1 cellular context compared by ENCODE assay signal in the genomic region with DNA sequence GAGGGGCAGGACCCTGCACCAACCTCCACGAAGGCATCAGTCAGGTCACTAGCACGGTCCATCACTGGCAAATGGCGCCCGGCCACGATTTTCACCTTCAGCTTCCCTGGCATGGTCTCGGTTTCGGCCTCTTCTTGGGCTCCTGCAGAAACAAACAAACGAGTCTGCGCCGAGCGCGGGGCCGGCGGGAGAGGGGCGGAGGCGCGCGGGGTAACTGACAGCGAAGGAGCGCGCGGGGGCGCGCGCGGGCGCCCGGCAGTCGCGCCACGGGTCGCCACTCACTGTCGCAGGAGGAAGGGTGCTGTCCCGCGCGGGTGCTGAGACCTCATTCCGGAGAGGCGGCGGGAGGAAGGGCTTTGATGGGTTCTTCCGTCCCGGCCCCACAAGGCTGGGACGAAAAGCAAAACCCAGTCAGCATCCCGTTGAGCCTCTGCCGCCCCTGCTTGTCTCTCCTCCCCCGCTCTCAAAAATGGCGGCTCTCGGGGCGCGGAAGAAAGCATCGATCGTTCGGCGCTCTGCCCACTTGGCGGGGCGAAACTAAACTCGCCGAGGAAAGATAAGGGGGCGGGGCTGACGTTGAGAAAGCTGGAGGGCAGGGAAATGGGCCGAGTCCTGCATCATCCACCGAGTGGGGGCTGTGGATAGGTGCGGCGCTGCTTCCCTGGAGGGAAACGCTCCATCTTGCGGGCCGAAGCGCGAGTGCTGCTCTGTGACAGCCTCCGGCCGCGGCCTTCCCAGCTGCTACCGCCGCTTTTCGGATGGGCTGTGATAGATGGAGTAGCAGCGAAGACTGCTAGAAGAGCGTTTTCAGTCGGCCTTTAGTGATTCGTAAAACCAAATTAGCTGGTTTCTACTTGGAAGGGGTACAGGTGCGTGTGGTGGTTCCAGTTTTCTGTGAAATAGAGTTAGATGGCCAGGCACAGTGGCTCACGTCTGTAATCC.
TF ChIP-seq lines count a peak whose summit lies in the region.

A gene with protein sequence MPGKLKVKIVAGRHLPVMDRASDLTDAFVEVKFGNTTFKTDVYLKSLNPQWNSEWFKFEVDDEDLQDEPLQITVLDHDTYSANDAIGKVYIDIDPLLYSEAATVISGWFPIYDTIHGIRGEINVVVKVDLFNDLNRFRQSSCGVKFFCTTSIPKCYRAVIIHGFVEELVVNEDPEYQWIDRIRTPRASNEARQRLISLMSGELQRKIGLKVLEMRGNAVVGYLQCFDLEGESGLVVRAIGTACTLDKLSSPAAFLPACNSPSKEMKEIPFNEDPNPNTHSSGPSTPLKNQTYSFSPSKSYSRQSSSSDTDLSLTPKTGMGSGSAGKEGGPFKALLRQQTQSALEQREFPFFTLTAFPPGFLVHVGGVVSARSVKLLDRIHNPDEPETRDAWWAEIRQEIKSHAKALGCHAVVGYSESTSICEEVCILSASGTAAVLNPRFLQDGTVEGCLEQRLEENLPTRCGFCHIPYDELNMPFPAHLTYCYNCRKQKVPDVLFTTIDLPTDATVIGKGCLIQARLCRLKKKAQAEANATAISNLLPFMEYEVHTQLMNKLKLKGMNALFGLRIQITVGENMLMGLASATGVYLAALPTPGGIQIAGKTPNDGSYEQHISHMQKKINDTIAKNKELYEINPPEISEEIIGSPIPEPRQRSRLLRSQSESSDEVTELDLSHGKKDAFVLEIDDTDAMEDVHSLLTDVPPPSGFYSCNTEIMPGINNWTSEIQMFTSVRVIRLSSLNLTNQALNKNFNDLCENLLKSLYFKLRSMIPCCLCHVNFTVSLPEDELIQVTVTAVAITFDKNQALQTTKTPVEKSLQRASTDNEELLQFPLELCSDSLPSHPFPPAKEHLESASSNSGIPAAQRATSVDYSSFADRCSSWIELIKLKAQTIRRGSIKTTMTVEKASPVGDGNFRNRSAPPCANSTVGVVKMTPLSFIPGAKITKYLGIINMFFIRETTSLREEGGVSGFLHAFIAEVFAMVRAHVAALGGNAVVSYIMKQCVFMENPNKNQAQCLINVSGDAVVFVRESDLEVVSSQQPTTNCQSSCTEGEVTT (minus strand): TSS at position 505 of the 942 bp plus-strand sequence. CDS start 392 bp downstream, at position 113.

TF ChIP-seq in HepG2, 621 proteins besides CTCF, POLR2A, EP300 and RAD21 (continued from another document and continues in another):
- TF ChIP-seq, protein P1, sequence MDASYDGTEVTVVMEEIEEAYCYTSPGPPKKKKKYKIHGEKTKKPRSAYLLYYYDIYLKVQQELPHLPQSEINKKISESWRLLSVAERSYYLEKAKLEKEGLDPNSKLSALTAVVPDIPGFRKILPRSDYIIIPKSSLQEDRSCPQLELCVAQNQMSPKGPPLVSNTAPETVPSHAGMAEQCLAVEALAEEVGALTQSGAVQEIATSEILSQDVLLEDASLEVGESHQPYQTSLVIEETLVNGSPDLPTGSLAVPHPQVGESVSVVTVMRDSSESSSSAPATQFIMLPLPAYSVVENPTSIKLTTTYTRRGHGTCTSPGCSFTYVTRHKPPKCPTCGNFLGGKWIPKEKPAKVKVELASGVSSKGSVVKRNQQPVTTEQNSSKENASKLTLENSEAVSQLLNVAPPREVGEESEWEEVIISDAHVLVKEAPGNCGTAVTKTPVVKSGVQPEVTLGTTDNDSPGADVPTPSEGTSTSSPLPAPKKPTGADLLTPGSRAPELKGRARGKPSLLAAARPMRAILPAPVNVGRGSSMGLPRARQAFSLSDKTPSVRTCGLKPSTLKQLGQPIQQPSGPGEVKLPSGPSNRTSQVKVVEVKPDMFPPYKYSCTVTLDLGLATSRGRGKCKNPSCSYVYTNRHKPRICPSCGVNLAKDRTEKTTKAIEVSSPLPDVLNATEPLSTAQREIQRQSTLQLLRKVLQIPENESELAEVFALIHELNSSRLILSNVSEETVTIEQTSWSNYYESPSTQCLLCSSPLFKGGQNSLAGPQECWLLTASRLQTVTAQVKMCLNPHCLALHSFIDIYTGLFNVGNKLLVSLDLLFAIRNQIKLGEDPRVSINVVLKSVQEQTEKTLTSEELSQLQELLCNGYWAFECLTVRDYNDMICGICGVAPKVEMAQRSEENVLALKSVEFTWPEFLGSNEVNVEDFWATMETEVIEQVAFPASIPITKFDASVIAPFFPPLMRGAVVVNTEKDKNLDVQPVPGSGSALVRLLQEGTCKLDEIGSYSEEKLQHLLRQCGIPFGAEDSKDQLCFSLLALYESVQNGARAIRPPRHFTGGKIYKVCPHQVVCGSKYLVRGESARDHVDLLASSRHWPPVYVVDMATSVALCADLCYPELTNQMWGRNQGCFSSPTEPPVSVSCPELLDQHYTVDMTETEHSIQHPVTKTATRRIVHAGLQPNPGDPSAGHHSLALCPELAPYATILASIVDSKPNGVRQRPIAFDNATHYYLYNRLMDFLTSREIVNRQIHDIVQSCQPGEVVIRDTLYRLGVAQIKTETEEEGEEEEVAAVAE (CRISPR knock-in tag; IDR thresholded peaks at IDR 0.05; ENCODE audit: borderline replicate concordance), result no peak; the same call in 1 of the 2 replicates
- TF ChIP-seq, protein P2, sequence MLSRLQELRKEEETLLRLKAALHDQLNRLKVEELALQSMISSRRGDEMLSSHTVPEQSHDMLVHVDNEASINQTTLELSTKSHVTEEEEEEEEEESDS (CRISPR knock-in tag; IDR thresholded peaks at IDR 0.05; ENCODE audit: borderline replicate concordance), result no peak
- TF ChIP-seq TGIF2 (CRISPR knock-in tag; IDR thresholded peaks at IDR 0.05) (peak; percentile 80), LCORL (IDR thresholded peaks at IDR 0.05) (no peak), LCORL (CRISPR knock-in tag; IDR thresholded peaks at IDR 0.05) (peak; percentile 86), PHF8 (CRISPR knock-in tag; IDR thresholded peaks at IDR 0.05) (peak; percentile 81), FOXJ3 (CRISPR knock-in tag; IDR thresholded peaks at IDR 0.05; ENCODE audit: borderline replicate concordance) (peak; percentile 64; the same call in 1 of the 2 replicates), U2AF1 (optimal IDR thresholded peaks at IDR 0.05; ENCODE audit: low read depth, low read length) (peak; percentile 76), ZFP1 (CRISPR knock-in tag; IDR thresholded peaks at IDR 0.05) (0 out of 2 replicates have a peak, but pooled peaks have one; percentile 31), ZNF292 (CRISPR knock-in tag; IDR thresholded peaks at IDR 0.05; ENCODE audit: borderline replicate concordance, low read depth) (peak; percentile 87; the same call in 1 of the 2 replicates), ESRRA (CRISPR knock-in tag; IDR thresholded peaks at IDR 0.05; ENCODE audit: low read depth) (peak; percentile 69; the same call in 1 of the 2 replicates), ZNF264 (CRISPR knock-in tag; IDR thresholded peaks at IDR 0.05) (peak; percentile 71; the same call in 1 of the 2 replicates), CENPT (CRISPR knock-in tag; IDR thresholded peaks at IDR 0.05; ENCODE audit: low read depth) (no peak), ZNF567 (CRISPR knock-in tag; IDR thresholded peaks at IDR 0.05; ENCODE audit: borderline replicate concordance) (0 out of 2 replicates have a peak, but pooled peaks have one; percentile 87), ZZZ3 (CRISPR knock-in tag; IDR thresholded peaks at IDR 0.05; ENCODE audit: borderline replicate concordance) (0 out of 2 replicates have a peak, but pooled peaks have one; percentile 35), SMAD1 (CRISPR knock-in tag; IDR thresholded peaks at IDR 0.05; ENCODE audit: borderline replicate concordance, low read depth) (peak; percentile 75; the same call in 1 of the 2 replicates), ADNP (CRISPR knock-in tag; IDR thresholded peaks at IDR 0.05) (0 out of 2 replicates have a peak, but pooled peaks have one; percentile 8), BCL6 (CRISPR knock-in tag; IDR thresholded peaks at IDR 0.05) (peak; percentile 65), ZNF460 (CRISPR knock-in tag; IDR thresholded peaks at IDR 0.05; ENCODE audit: borderline replicate concordance) (peak; percentile 62; the same call in 1 of the 2 replicates), ZNF589 (CRISPR knock-in tag; conservative IDR thresholded peaks at IDR 0.05) (no peak; the same call in 1 of the 2 replicates), NCOA5 (CRISPR knock-in tag; IDR thresholded peaks at IDR 0.05) (no peak), AKAP8 (CRISPR knock-in tag; IDR thresholded peaks at IDR 0.05) (peak; percentile 33; the same call in 1 of the 2 replicates), KMT2A (CRISPR knock-in tag; IDR thresholded peaks at IDR 0.05) (peak; percentile 94), ZNF772 (CRISPR knock-in tag; IDR thresholded peaks at IDR 0.05) (peak; percentile 96), NFRKB (IDR thresholded peaks at IDR 0.05) (peak; percentile 80), ZNF101 (CRISPR knock-in tag; IDR thresholded peaks at IDR 0.05; ENCODE audit: borderline replicate concordance, low read depth) (no peak), PTBP1 (IDR thresholded peaks at IDR 0.05; ENCODE audit: low read depth, low read length, poor library complexity, severe bottlenecking) (peak; percentile 82)
- TF ChIP-seq, protein P3, sequence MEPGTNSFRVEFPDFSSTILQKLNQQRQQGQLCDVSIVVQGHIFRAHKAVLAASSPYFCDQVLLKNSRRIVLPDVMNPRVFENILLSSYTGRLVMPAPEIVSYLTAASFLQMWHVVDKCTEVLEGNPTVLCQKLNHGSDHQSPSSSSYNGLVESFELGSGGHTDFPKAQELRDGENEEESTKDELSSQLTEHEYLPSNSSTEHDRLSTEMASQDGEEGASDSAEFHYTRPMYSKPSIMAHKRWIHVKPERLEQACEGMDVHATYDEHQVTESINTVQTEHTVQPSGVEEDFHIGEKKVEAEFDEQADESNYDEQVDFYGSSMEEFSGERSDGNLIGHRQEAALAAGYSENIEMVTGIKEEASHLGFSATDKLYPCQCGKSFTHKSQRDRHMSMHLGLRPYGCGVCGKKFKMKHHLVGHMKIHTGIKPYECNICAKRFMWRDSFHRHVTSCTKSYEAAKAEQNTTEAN (CRISPR knock-in tag; conservative IDR thresholded peaks at IDR 0.05), result peak; percentile 74
- TF ChIP-seq, protein P4, sequence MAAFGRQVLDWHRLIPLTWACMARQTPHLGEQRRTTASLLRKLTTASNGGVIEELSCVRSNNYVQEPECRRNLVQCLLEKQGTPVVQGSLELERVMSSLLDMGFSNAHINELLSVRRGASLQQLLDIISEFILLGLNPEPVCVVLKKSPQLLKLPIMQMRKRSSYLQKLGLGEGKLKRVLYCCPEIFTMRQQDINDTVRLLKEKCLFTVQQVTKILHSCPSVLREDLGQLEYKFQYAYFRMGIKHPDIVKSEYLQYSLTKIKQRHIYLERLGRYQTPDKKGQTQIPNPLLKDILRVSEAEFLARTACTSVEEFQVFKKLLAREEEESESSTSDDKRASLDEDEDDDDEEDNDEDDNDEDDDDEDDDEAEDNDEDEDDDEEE (CRISPR knock-in tag; IDR thresholded peaks at IDR 0.05), result no peak
- TF ChIP-seq, protein P5, sequence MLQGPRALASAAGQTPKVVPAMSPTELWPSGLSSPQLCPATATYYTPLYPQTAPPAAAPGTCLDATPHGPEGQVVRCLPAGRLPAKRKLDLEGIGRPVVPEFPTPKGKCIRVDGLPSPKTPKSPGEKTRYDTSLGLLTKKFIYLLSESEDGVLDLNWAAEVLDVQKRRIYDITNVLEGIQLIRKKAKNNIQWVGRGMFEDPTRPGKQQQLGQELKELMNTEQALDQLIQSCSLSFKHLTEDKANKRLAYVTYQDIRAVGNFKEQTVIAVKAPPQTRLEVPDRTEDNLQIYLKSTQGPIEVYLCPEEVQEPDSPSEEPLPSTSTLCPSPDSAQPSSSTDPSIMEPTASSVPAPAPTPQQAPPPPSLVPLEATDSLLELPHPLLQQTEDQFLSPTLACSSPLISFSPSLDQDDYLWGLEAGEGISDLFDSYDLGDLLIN (CRISPR knock-in tag; IDR thresholded peaks at IDR 0.05; ENCODE audit: borderline replicate concordance), result peak; percentile 85; the same call in 1 of the 2 replicates
- TF ChIP-seq, protein P6, sequence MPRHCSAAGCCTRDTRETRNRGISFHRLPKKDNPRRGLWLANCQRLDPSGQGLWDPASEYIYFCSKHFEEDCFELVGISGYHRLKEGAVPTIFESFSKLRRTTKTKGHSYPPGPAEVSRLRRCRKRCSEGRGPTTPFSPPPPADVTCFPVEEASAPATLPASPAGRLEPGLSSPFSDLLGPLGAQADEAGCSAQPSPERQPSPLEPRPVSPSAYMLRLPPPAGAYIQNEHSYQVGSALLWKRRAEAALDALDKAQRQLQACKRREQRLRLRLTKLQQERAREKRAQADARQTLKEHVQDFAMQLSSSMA (CRISPR knock-in tag; IDR thresholded peaks at IDR 0.05), result no peak
- TF ChIP-seq, protein P7, sequence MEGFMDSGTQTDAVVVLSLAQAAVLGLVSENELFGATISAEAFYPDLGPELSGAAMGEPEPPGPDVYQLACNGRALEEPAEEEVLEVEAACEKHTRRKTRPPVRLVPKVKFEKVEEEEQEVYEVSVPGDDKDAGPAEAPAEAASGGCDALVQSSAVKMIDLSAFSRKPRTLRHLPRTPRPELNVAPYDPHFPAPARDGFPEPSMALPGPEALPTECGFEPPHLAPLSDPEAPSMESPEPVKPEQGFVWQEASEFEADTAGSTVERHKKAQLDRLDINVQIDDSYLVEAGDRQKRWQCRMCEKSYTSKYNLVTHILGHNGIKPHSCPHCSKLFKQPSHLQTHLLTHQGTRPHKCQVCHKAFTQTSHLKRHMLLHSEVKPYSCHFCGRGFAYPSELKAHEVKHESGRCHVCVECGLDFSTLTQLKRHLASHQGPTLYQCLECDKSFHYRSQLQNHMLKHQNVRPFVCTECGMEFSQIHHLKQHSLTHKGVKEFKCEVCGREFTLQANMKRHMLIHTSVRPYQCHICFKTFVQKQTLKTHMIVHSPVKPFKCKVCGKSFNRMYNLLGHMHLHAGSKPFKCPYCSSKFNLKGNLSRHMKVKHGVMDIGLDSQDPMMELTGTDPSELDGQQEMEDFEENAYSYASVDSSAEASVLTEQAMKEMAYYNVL (CRISPR knock-in tag; IDR thresholded peaks at IDR 0.05; ENCODE audit: borderline replicate concordance), result peak; percentile 91
- TF ChIP-seq, protein P8, sequence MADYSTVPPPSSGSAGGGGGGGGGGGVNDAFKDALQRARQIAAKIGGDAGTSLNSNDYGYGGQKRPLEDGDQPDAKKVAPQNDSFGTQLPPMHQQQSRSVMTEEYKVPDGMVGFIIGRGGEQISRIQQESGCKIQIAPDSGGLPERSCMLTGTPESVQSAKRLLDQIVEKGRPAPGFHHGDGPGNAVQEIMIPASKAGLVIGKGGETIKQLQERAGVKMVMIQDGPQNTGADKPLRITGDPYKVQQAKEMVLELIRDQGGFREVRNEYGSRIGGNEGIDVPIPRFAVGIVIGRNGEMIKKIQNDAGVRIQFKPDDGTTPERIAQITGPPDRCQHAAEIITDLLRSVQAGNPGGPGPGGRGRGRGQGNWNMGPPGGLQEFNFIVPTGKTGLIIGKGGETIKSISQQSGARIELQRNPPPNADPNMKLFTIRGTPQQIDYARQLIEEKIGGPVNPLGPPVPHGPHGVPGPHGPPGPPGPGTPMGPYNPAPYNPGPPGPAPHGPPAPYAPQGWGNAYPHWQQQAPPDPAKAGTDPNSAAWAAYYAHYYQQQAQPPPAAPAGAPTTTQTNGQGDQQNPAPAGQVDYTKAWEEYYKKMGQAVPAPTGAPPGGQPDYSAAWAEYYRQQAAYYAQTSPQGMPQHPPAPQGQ (CRISPR knock-in tag; IDR thresholded peaks at IDR 0.05; ENCODE audit: borderline replicate concordance), result 0 out of 2 replicates have a peak, but pooled peaks have one; percentile 56
